Comparison of ENCODE assay signal across 8 cellular contexts in the genomic region with DNA sequence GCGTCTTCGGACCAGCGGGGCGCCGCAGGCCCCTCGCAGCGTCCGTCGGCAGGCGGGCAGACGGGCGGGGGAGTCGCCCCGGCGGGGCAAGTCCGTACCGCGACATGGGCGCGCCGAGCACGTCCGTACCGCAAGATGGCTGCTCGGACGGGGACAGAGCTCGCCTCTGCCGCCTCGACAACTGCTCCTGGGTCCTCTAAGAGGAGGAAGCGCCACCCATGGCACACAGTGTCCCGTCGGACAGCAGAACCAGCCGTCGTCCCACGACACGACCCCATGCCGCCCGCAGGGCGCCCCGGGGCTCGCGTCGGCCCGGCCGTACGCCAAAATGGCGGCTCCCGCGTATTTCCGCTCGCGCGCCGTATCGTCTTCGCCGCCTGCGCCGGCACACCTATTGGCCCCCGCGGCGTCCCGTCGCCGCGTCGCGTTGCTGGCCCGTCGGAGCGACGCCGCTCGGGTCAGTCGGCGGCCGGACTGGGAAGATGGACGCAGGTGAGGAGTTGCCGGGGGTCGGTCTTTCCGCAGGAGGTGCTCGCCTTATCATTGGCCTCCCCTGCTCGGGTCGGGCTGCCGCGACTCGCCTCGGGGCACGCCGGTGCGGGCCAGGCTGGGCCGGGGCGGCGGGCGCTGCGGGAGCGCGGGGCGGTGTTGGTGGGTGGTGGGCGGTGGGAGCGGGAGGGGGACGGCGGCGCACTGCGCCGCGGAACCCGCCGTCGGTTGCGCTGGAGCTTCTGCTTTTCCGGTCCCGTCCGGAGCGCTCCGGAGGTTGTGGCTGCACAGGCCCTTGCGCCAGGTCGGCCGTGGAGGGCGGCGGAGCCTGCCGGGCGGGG. TPM values are rescaled to one million over a fixed set of nuclear protein-coding genes. Genes with fewer than 3 reads are reported as not detected.
DNase-seq lines count a peak whose midpoint lies in the region; ATAC-seq lines count a peak whose summit lies in the region.

A gene (plus strand): TSS at position 461 of the 830 bp plus-strand sequence. CDS start 22 bp downstream, at position 483.

- H3K36me3 Mint-ChIP-seq in CD4-positive, CD25-positive, alpha-beta regulatory T cell = no peaks in the 10 kb centered on the region

- peaks cover 15% of the 10 kb centered on the region for H3K36me3 ChIP-seq in CD4-positive, CD25-positive, alpha-beta regulatory T cell (ENCODE audit: control insufficient read depth, insufficient read depth, low read length)

- peak; percentile 68 to 71 for ATAC-seq in CD4-positive, CD25-positive, alpha-beta regulatory T cell (ENCODE audit: low read depth in 2 of 2)
- ATAC-seq in GM19372 (IDR thresholded peaks at IDR 0.05; ENCODE audit: low read depth, unreplicated experiment) (peak; percentile 61), HG03521 (IDR thresholded peaks at IDR 0.05; ENCODE audit: unreplicated experiment) (peak; percentile 66)

- H3K9me3 ChIP-seq in CD4-positive, CD25-positive, alpha-beta regulatory T cell (ENCODE audit: control insufficient read depth in 2 of 2, low read length in 2 of 2) = no peaks in the 10 kb centered on the region

- peak within 1 kb of the TSS; percentile 94 to 97 (median 96) for H3K27ac Mint-ChIP-seq in CD4-positive, CD25-positive, alpha-beta regulatory T cell

- H3K27me3 ChIP-seq in CD4-positive, CD25-positive, alpha-beta regulatory T cell (ENCODE audit: control insufficient read depth, insufficient read depth, low read length) = no peaks in the 10 kb centered on the region

- peaks cover 27% of the 10 kb centered on the region for H3K4me1 ChIP-seq in CD4-positive, CD25-positive, alpha-beta regulatory T cell (ENCODE audit: control insufficient read depth, insufficient read depth, low read length, poor library complexity, severe bottlenecking)

- no peaks in the 10 kb centered on the region for H3K9me3 Mint-ChIP-seq in CD4-positive, CD25-positive, alpha-beta regulatory T cell

- peak within 1 kb of the TSS; percentile 89 to 98 (median 92) for H3K4me3 Mint-ChIP-seq in CD4-positive, CD25-positive, alpha-beta regulatory T cell

- H3K27me3 Mint-ChIP-seq in CD4-positive, CD25-positive, alpha-beta regulatory T cell = no peaks in the 10 kb centered on the region

- peak within 1 kb of the TSS; percentile 88 for H3K27ac ChIP-seq in CD4-positive, CD25-positive, alpha-beta regulatory T cell (ENCODE audit: insufficient read depth, low read length, poor library complexity, severe bottlenecking)

- peaks cover 25 to 61% (median 51%) of the 10 kb centered on the region in 4 donors for H3K4me1 Mint-ChIP-seq in CD4-positive, CD25-positive, alpha-beta regulatory T cell

- DNase-seq in CD4-positive, CD25-positive, alpha-beta regulatory T cell = peak; percentile 69 to 87 (median 81)
- peak; percentile 40 for DNase-seq in NCI-H82 treated with DMSO at 0.1 percent for 48 hours (lab: John Stamatoyannopoulos, UW; ENCODE audit: unreplicated experiment)
- peak; percentile 93 for DNase-seq in activated CD8-positive, alpha-beta memory T cell treated with anti-CD3 and anti-CD28 coated beads for 24 hours
- peak; percentile 56 for DNase-seq in effector CD8-positive, alpha-beta T cell (lab: John Stamatoyannopoulos, UW)
- DNase-seq in lung microvascular endothelial cell (ENCODE audit: low read depth in 2 of 2) = peak; percentile 92 to 94
- DNase-seq in stimulated activated CD4-positive, alpha-beta T cell treated with anti-CD3 and anti-CD28 coated beads, TNF-alpha, amount 100 ng/mL, for 48 hours (ENCODE audit: low read depth in 3 of 3) = peak; percentile 44 to 71 (median 56)

- H3K4me3 ChIP-seq in CD4-positive, CD25-positive, alpha-beta regulatory T cell (ENCODE audit: low read depth, low read length) = peak within 1 kb of the TSS; percentile 93

RNA-seq across cellular contexts. Expression of the gene that starts here (rescaled TPM):
- total RNA-seq in CD4-positive, CD25-positive, alpha-beta regulatory T cell = 158 TPM
- 10 to 100 TPM; 43.7 to 59.6 (median 56.2) TPM for polyA plus RNA-seq in CD4-positive, CD25-positive, alpha-beta regulatory T cell
- 26.2 and 39.1 TPM in 2 replicates for total RNA-seq in lung microvascular endothelial cell

Comparison
In these comparisons a context has a peak if more than half of its experiments do, and no peak if none do; other contexts are left out.
1. Peak in every context shown above with its lines: DNase-seq, ATAC-seq, H3K4me3 ChIP-seq and H3K27ac ChIP-seq.
2. DNase-seq: peak in every context shown above with its lines; median percentile 93 in activated CD8-positive, alpha-beta memory T cell treated with anti-CD3 and anti-CD28 coated beads for 24 hours; 93 in lung microvascular endothelial cell; 81 in CD4-positive, CD25-positive, alpha-beta regulatory T cell; 56 in effector CD8-positive, alpha-beta T cell; 56 in stimulated activated CD4-positive, alpha-beta T cell treated with anti-CD3 and anti-CD28 coated beads, TNF-alpha, amount 100 ng/mL, for 48 hours; 40 in NCI-H82 treated with DMSO at 0.1 percent for 48 hours.